ENCODE assay signal across 2 cellular contexts in the genomic region with DNA sequence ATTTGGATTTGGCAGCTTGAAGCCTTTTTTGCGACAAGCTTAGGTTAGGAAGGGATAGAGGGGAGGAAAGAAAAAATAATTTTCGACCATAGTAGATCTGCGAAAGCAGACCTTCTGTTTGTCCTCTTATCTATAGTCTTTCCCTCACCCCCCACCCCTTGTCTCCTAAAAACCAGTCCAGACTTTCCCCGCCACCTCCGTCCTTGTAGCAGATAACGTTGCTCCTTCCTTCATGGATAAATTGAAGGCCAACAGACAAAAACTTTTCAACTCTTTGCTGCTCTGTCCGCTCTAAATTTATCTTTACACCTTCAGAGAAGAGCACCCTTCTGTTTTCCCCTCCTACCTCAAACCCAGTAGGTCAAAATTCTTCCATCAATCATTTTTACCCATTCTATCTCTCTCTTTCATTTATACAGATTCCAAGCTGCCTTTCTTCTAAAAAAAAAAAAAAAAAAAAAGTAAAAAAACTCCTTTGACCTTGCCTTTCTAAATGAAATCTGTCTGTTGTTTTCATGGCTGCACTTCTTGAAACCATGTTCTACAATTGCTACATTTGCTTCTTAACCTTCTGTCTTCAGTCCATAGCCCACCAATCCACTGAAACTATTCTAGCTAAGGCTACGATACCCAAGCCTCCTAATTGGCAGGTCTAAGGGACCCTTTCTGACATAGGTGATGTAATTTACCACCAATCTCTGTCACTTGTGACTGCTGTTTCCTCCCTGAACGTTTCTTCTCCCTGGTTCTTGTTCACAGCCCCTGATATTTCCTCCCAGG.
A peak's percentile ranks its signal among the peaks of the same experiment; 100 is the strongest.
TF ChIP-seq lines count a peak whose summit lies in the region.

No MANE protein-coding gene starts in this region.

TF ChIP-seq in HEK293, 187 proteins besides CTCF, POLR2A, EP300 and RAD21 (continues in another document):
- no peak for TF ChIP-seq YY2 (tag by site-specific recombination; IDR thresholded peaks at IDR 0.05)
- no peak for TF ChIP-seq ZNF16 (tag by site-specific recombination; IDR thresholded peaks at IDR 0.05; ENCODE audit: low read depth)
- no peak for TF ChIP-seq ZNF792 (tag by site-specific recombination; IDR thresholded peaks at IDR 0.05)
- TF ChIP-seq ZBTB48 (tag by site-specific recombination; IDR thresholded peaks at IDR 0.05): peak; percentile 92
- TF ChIP-seq ZNF350 (tag by site-specific recombination; IDR thresholded peaks at IDR 0.05): no peak
- TF ChIP-seq ZNF571 (tag by site-specific recombination; IDR thresholded peaks at IDR 0.05): no peak
- TF ChIP-seq ZNF2 (tag by site-specific recombination; IDR thresholded peaks at IDR 0.05): no peak
- TF ChIP-seq ZNF629 (tag by site-specific recombination; IDR thresholded peaks at IDR 0.05): no peak
- no peak for TF ChIP-seq BCL11A (tag by site-specific recombination; IDR thresholded peaks at IDR 0.05; ENCODE audit: low read depth)
- TF ChIP-seq, protein P1, sequence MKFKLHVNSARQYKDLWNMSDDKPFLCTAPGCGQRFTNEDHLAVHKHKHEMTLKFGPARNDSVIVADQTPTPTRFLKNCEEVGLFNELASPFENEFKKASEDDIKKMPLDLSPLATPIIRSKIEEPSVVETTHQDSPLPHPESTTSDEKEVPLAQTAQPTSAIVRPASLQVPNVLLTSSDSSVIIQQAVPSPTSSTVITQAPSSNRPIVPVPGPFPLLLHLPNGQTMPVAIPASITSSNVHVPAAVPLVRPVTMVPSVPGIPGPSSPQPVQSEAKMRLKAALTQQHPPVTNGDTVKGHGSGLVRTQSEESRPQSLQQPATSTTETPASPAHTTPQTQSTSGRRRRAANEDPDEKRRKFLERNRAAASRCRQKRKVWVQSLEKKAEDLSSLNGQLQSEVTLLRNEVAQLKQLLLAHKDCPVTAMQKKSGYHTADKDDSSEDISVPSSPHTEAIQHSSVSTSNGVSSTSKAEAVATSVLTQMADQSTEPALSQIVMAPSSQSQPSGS (tag by site-specific recombination; IDR thresholded peaks at IDR 0.05; ENCODE audit: low read depth): peak; percentile 61
- TF ChIP-seq, protein P2, sequence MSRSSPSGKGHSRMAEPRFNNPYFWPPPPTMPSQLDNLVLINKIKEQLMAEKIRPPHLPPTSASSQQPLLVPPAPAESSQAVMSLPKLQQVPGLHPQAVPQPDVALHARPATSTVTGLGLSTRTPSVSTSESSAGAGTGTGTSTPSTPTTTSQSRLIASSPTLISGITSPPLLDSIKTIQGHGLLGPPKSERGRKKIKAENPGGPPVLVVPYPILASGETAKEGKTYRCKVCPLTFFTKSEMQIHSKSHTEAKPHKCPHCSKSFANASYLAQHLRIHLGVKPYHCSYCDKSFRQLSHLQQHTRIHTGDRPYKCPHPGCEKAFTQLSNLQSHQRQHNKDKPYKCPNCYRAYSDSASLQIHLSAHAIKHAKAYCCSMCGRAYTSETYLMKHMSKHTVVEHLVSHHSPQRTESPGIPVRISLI (tag by site-specific recombination; IDR thresholded peaks at IDR 0.05): peak; percentile 88
- peak; percentile 61 for TF ChIP-seq SP2 (tag by site-specific recombination; IDR thresholded peaks at IDR 0.05)
- no peak for TF ChIP-seq ZNF660 (tag by site-specific recombination; IDR thresholded peaks at IDR 0.05)
- TF ChIP-seq ZBTB20 (tag by site-specific recombination; IDR thresholded peaks at IDR 0.05): peak; percentile 91
- no peak for TF ChIP-seq ZNF585B (tag by site-specific recombination; IDR thresholded peaks at IDR 0.05)
- no peak for TF ChIP-seq ZNF791 (tag by site-specific recombination; IDR thresholded peaks at IDR 0.05)
- TF ChIP-seq, protein P3, sequence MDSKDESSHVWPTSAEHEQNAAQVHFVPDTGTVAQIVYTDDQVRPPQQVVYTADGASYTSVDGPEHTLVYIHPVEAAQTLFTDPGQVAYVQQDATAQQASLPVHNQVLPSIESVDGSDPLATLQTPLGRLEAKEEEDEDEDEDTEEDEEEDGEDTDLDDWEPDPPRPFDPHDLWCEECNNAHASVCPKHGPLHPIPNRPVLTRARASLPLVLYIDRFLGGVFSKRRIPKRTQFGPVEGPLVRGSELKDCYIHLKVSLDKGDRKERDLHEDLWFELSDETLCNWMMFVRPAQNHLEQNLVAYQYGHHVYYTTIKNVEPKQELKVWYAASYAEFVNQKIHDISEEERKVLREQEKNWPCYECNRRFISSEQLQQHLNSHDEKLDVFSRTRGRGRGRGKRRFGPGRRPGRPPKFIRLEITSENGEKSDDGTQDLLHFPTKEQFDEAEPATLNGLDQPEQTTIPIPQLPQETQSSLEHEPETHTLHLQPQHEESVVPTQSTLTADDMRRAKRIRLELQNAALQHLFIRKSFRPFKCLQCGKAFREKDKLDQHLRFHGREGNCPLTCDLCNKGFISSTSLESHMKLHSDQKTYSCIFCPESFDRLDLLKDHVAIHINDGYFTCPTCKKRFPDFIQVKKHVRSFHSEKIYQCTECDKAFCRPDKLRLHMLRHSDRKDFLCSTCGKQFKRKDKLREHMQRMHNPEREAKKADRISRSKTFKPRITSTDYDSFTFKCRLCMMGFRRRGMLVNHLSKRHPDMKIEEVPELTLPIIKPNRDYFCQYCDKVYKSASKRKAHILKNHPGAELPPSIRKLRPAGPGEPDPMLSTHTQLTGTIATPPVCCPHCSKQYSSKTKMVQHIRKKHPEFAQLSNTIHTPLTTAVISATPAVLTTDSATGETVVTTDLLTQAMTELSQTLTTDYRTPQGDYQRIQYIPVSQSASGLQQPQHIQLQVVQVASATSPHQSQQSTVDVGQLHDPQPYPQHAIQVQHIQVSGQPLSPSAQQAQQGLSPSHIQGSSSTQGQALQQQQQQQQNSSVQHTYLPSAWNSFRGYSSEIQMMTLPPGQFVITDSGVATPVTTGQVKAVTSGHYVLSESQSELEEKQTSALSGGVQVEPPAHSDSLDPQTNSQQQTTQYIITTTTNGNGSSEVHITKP (tag by site-specific recombination; IDR thresholded peaks at IDR 0.05): peak; percentile 43; the same call in 1 of the 2 replicates
- TF ChIP-seq, protein P4, sequence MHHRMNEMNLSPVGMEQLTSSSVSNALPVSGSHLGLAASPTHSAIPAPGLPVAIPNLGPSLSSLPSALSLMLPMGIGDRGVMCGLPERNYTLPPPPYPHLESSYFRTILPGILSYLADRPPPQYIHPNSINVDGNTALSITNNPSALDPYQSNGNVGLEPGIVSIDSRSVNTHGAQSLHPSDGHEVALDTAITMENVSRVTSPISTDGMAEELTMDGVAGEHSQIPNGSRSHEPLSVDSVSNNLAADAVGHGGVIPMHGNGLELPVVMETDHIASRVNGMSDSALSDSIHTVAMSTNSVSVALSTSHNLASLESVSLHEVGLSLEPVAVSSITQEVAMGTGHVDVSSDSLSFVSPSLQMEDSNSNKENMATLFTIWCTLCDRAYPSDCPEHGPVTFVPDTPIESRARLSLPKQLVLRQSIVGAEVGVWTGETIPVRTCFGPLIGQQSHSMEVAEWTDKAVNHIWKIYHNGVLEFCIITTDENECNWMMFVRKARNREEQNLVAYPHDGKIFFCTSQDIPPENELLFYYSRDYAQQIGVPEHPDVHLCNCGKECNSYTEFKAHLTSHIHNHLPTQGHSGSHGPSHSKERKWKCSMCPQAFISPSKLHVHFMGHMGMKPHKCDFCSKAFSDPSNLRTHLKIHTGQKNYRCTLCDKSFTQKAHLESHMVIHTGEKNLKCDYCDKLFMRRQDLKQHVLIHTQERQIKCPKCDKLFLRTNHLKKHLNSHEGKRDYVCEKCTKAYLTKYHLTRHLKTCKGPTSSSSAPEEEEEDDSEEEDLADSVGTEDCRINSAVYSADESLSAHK (tag by site-specific recombination; IDR thresholded peaks at IDR 0.05): 0 out of 2 replicates have a peak, but pooled peaks have one; percentile 49
- TF ChIP-seq SCRT2 (tag by site-specific recombination; IDR thresholded peaks at IDR 0.05): no peak

TF ChIP-seq in K562, 482 proteins besides CTCF, POLR2A, EP300 and RAD21 (continues in another document):
- TF ChIP-seq, protein P5, sequence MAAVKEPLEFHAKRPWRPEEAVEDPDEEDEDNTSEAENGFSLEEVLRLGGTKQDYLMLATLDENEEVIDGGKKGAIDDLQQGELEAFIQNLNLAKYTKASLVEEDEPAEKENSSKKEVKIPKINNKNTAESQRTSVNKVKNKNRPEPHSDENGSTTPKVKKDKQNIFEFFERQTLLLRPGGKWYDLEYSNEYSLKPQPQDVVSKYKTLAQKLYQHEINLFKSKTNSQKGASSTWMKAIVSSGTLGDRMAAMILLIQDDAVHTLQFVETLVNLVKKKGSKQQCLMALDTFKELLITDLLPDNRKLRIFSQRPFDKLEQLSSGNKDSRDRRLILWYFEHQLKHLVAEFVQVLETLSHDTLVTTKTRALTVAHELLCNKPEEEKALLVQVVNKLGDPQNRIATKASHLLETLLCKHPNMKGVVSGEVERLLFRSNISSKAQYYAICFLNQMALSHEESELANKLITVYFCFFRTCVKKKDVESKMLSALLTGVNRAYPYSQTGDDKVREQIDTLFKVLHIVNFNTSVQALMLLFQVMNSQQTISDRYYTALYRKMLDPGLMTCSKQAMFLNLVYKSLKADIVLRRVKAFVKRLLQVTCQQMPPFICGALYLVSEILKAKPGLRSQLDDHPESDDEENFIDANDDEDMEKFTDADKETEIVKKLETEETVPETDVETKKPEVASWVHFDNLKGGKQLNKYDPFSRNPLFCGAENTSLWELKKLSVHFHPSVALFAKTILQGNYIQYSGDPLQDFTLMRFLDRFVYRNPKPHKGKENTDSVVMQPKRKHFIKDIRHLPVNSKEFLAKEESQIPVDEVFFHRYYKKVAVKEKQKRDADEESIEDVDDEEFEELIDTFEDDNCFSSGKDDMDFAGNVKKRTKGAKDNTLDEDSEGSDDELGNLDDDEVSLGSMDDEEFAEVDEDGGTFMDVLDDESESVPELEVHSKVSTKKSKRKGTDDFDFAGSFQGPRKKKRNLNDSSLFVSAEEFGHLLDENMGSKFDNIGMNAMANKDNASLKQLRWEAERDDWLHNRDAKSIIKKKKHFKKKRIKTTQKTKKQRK (IDR thresholded peaks at IDR 0.05; ENCODE audit: borderline replicate concordance, low read depth, low read length): no peak
- TF ChIP-seq ARID1B (IDR thresholded peaks at IDR 0.05) (peak; percentile 71), SMARCA4 (IDR thresholded peaks at IDR 0.05) (peak; percentile 39; the same call in 1 of the 2 replicates), ZNF41 (CRISPR knock-in tag; conservative IDR thresholded peaks at IDR 0.05) (no peak), TCF3 (CRISPR knock-in tag; IDR thresholded peaks at IDR 0.05) (peak; percentile 28; the same call in 1 of the 2 replicates), ATF7 (IDR thresholded peaks at IDR 0.05) (peak; percentile 73), SAFB (IDR thresholded peaks at IDR 0.05; ENCODE audit: borderline replicate concordance, low read depth, low read length) (no peak), NELFE (IDR thresholded peaks at IDR 0.05; ENCODE audit: insufficient read depth, insufficient read length) (no peak), OTX1 (CRISPR knock-in tag; IDR thresholded peaks at IDR 0.05) (0 out of 2 replicates have a peak, but pooled peaks have one; percentile 50), TAF1 (IDR thresholded peaks at IDR 0.05; ENCODE audit: control insufficient read depth, extremely low read depth, insufficient read depth, low read length, severe bottlenecking) (peak; percentile 34), ZNF644 (tag; IDR thresholded peaks at IDR 0.05; ENCODE audit: low read depth) (peak; percentile 44; the same call in 1 of the 2 replicates), STAT5A (IDR thresholded peaks at IDR 0.05; ENCODE audit: borderline replicate concordance, low read length) (peak; percentile 7; the same call in 1 of the 2 replicates), CREM (IDR thresholded peaks at IDR 0.05; ENCODE audit: low read depth) (0 out of 2 replicates have a peak, but pooled peaks have one; percentile 31)
- TF ChIP-seq, protein P6, sequence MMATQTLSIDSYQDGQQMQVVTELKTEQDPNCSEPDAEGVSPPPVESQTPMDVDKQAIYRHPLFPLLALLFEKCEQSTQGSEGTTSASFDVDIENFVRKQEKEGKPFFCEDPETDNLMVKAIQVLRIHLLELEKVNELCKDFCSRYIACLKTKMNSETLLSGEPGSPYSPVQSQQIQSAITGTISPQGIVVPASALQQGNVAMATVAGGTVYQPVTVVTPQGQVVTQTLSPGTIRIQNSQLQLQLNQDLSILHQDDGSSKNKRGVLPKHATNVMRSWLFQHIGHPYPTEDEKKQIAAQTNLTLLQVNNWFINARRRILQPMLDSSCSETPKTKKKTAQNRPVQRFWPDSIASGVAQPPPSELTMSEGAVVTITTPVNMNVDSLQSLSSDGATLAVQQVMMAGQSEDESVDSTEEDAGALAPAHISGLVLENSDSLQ (IDR thresholded peaks at IDR 0.05): peak; percentile 81
- TF ChIP-seq, protein P7, sequence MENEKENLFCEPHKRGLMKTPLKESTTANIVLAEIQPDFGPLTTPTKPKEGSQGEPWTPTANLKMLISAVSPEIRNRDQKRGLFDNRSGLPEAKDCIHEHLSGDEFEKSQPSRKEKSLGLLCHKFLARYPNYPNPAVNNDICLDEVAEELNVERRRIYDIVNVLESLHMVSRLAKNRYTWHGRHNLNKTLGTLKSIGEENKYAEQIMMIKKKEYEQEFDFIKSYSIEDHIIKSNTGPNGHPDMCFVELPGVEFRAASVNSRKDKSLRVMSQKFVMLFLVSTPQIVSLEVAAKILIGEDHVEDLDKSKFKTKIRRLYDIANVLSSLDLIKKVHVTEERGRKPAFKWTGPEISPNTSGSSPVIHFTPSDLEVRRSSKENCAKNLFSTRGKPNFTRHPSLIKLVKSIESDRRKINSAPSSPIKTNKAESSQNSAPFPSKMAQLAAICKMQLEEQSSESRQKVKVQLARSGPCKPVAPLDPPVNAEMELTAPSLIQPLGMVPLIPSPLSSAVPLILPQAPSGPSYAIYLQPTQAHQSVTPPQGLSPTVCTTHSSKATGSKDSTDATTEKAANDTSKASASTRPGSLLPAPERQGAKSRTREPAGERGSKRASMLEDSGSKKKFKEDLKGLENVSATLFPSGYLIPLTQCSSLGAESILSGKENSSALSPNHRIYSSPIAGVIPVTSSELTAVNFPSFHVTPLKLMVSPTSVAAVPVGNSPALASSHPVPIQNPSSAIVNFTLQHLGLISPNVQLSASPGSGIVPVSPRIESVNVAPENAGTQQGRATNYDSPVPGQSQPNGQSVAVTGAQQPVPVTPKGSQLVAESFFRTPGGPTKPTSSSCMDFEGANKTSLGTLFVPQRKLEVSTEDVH (IDR thresholded peaks at IDR 0.05; ENCODE audit: low read depth, partially characterized antibody): peak; percentile 33
- TF ChIP-seq, protein P8, sequence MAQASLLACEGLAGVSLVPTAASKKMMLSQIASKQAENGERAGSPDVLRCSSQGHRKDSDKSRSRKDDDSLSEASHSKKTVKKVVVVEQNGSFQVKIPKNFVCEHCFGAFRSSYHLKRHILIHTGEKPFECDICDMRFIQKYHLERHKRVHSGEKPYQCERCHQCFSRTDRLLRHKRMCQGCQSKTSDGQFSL (CRISPR knock-in tag; IDR thresholded peaks at IDR 0.05): no peak
- TF ChIP-seq, protein P8 (tag; IDR thresholded peaks at IDR 0.05): no peak
- TF ChIP-seq, protein P9, sequence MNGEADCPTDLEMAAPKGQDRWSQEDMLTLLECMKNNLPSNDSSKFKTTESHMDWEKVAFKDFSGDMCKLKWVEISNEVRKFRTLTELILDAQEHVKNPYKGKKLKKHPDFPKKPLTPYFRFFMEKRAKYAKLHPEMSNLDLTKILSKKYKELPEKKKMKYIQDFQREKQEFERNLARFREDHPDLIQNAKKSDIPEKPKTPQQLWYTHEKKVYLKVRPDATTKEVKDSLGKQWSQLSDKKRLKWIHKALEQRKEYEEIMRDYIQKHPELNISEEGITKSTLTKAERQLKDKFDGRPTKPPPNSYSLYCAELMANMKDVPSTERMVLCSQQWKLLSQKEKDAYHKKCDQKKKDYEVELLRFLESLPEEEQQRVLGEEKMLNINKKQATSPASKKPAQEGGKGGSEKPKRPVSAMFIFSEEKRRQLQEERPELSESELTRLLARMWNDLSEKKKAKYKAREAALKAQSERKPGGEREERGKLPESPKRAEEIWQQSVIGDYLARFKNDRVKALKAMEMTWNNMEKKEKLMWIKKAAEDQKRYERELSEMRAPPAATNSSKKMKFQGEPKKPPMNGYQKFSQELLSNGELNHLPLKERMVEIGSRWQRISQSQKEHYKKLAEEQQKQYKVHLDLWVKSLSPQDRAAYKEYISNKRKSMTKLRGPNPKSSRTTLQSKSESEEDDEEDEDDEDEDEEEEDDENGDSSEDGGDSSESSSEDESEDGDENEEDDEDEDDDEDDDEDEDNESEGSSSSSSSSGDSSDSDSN (IDR thresholded peaks at IDR 0.05; ENCODE audit: borderline replicate concordance in 1 of 2, low read depth in 2 of 2, low read length in 2 of 2): no peak
